Comparison of ENCODE assay signal across 14 cellular contexts in the genomic region with DNA sequence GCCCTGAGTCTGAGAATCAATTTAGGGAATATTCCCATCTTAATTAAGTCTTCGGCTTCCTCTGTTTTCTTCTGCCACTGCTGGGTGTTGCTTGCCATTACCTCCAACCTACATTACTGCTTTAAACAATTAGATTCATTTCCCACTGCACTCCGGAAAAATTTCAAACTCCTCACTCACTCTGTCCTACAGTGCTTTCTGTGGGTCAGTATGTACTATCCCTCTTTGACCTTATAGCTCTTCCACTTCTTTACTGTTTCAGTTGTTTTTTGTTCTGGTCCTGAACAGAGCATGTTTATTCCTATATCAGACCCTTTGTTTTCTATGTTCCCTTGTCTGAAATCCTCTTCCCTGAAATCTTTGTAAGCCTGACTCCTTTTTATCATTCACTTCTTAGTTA.
DNase-seq lines count a peak whose midpoint lies in the region; ATAC-seq and TF ChIP-seq lines count a peak whose summit lies in the region.
"Had no signal": no experiment of that assay in that cellular context is flagged by ENCODE, and none has a peak within 500 bp of the region (broad histone marks: within the 10 kb centered on the region; RNA-seq: fewer than 3 reads in every experiment).

No MANE protein-coding gene starts in this region.

- H3K27me3 Mint-ChIP-seq in GM23338 (ENCODE audit: insufficient read depth, low read depth, poor library complexity) (no peaks in the 10 kb centered on the region), nephron (ENCODE audit: low read depth) (no peaks in the 10 kb centered on the region)
- H3K27me3 Mint-ChIP-seq: CD4-positive, CD25-positive, alpha-beta regulatory T cell had no signal

- TF ChIP-seq CTCF in 22Rv1 (IDR thresholded peaks at IDR 0.05): no peak
- no peak for TF ChIP-seq CTCF in GM23338 (conservative IDR thresholded peaks at IDR 0.05; ENCODE audit: low read depth in 2 of 2)
- TF ChIP-seq CTCF in nephron (IDR thresholded peaks at IDR 0.05; ENCODE audit: unreplicated experiment in 3 of 3): no peak

- H3K36me3 Mint-ChIP-seq in GM23338 (ENCODE audit: low read depth) (no peaks in the 10 kb centered on the region), nephron (ENCODE audit: low read depth) (no peaks in the 10 kb centered on the region)
- H3K36me3 Mint-ChIP-seq: CD4-positive, CD25-positive, alpha-beta regulatory T cell had no signal

- no peaks in the 10 kb centered on the region for H3K79me2 ChIP-seq in GM23338 (replicated peaks; ENCODE audit: insufficient read depth)

- H3K27ac ChIP-seq in 22Rv1 (peak overlapping the region; percentile 36), GM23338 (ENCODE audit: low read depth) (no peak overlapping the region)
- H3K27ac ChIP-seq: PC-9 had no signal

- intact Hi-C loops in sciatic nerve (cut with DNase I): no loop called here

- no peaks in the 10 kb centered on the region for H3K9me2 ChIP-seq in GM23338 (ENCODE audit: insufficient read depth)

- H4K20me1 ChIP-seq in GM23338 (replicated peaks; ENCODE audit: insufficient read depth): no peaks in the 10 kb centered on the region

- H3K27ac Mint-ChIP-seq in GM23338: no peak overlapping the region; the same call in 1 of the 2 replicates
- H3K27ac Mint-ChIP-seq in nephron: peak overlapping the region in 2 of 3 experiments; percentile 7 to 9
- H3K27ac Mint-ChIP-seq: CD4-positive, CD25-positive, alpha-beta regulatory T cell had no signal

- no peak overlapping the region for H3K9ac ChIP-seq in adipocyte (ENCODE audit: low read length)

- peak overlapping the region; percentile 54; the same call in 1 of the 2 replicates for H2AFZ ChIP-seq in GM23338
- H2AFZ ChIP-seq: PC-9 had no signal

- H3K4me3 Mint-ChIP-seq in GM23338 (no peak overlapping the region), nephron (no peak overlapping the region)
- H3K4me3 Mint-ChIP-seq: CD4-positive, CD25-positive, alpha-beta regulatory T cell had no signal

- H3F3A ChIP-seq in GM23338 (replicated peaks; ENCODE audit: low read depth): no peaks in the 10 kb centered on the region

- no peak overlapping the region for H3K4me3 ChIP-seq in GM23338
- no peak overlapping the region for H3K4me3 ChIP-seq in adipocyte (ENCODE audit: low read length)
- H3K4me3 ChIP-seq: PC-9 had no signal

- no peaks in the 10 kb centered on the region for H3K27me3 ChIP-seq in GM23338 (ENCODE audit: insufficient read depth)
- no peaks in the 10 kb centered on the region for H3K27me3 ChIP-seq in adipocyte (replicated peaks; ENCODE audit: control insufficient read depth, insufficient read depth, low read length)

- ATAC-seq in GM23338: no peak
- ATAC-seq in HG02610 (IDR thresholded peaks at IDR 0.05; ENCODE audit: unreplicated experiment): no peak
- ATAC-seq in sciatic nerve: no peak

- H3K4me1 Mint-ChIP-seq in GM23338: no peaks in the 10 kb centered on the region
- peaks cover 13% of the 10 kb centered on the region for H3K4me1 Mint-ChIP-seq in nephron
- H3K4me1 Mint-ChIP-seq: CD4-positive, CD25-positive, alpha-beta regulatory T cell had no signal

- H3K36me3 ChIP-seq in GM23338 (ENCODE audit: insufficient read depth) (no peaks in the 10 kb centered on the region), adipocyte (ENCODE audit: control insufficient read depth, insufficient read depth, low read length, severe bottlenecking) (no peaks in the 10 kb centered on the region)

- no peaks in the 10 kb centered on the region for H3K9me3 ChIP-seq in adipocyte (ENCODE audit: control insufficient read depth, low read length)

- DNase-seq in GM23338 (ENCODE audit: low spot score) (no peak), adipocyte (ENCODE audit: low read depth) (peak; percentile 22), sciatic nerve (ENCODE audit: low spot score) (no peak)
- DNase-seq in activated naive CD4-positive, alpha-beta T cell treated with anti-CD3 and anti-CD28 coated beads, Interleukin-2, amount 50 U/mL, for 16 hours: no peak
- DNase-seq: AML-193; CD4-positive, CD25-positive, alpha-beta regulatory T cell; DMS79 treated with DMSO at 0.1 percent for 48 hours; KG1; NCI-H1436; NCI-H82; PC-9 had no signal

- H3K4me2 ChIP-seq in GM23338: no peak overlapping the region
- H3K4me2 ChIP-seq: PC-9 had no signal

- no peaks in the 10 kb centered on the region for H3K9me3 Mint-ChIP-seq in GM23338
- H3K9me3 Mint-ChIP-seq in nephron: no peaks in the 10 kb centered on the region

- H3K4me1 ChIP-seq in GM23338 (ENCODE audit: insufficient read depth) (no peaks in the 10 kb centered on the region), adipocyte (ENCODE audit: control insufficient read depth, insufficient read depth, low read length) (peaks cover 14% of the 10 kb centered on the region)

TF ChIP-seq in GM23338, 12 proteins besides CTCF, POLR2A, EP300 and RAD21 (continues in another document):
- TF ChIP-seq JUNB (IDR thresholded peaks at IDR 0.05; ENCODE audit: unreplicated experiment) (no peak), ZNF114 (CRISPR knock-in tag; IDR thresholded peaks at IDR 0.05) (no peak)
- TF ChIP-seq, protein P1, sequence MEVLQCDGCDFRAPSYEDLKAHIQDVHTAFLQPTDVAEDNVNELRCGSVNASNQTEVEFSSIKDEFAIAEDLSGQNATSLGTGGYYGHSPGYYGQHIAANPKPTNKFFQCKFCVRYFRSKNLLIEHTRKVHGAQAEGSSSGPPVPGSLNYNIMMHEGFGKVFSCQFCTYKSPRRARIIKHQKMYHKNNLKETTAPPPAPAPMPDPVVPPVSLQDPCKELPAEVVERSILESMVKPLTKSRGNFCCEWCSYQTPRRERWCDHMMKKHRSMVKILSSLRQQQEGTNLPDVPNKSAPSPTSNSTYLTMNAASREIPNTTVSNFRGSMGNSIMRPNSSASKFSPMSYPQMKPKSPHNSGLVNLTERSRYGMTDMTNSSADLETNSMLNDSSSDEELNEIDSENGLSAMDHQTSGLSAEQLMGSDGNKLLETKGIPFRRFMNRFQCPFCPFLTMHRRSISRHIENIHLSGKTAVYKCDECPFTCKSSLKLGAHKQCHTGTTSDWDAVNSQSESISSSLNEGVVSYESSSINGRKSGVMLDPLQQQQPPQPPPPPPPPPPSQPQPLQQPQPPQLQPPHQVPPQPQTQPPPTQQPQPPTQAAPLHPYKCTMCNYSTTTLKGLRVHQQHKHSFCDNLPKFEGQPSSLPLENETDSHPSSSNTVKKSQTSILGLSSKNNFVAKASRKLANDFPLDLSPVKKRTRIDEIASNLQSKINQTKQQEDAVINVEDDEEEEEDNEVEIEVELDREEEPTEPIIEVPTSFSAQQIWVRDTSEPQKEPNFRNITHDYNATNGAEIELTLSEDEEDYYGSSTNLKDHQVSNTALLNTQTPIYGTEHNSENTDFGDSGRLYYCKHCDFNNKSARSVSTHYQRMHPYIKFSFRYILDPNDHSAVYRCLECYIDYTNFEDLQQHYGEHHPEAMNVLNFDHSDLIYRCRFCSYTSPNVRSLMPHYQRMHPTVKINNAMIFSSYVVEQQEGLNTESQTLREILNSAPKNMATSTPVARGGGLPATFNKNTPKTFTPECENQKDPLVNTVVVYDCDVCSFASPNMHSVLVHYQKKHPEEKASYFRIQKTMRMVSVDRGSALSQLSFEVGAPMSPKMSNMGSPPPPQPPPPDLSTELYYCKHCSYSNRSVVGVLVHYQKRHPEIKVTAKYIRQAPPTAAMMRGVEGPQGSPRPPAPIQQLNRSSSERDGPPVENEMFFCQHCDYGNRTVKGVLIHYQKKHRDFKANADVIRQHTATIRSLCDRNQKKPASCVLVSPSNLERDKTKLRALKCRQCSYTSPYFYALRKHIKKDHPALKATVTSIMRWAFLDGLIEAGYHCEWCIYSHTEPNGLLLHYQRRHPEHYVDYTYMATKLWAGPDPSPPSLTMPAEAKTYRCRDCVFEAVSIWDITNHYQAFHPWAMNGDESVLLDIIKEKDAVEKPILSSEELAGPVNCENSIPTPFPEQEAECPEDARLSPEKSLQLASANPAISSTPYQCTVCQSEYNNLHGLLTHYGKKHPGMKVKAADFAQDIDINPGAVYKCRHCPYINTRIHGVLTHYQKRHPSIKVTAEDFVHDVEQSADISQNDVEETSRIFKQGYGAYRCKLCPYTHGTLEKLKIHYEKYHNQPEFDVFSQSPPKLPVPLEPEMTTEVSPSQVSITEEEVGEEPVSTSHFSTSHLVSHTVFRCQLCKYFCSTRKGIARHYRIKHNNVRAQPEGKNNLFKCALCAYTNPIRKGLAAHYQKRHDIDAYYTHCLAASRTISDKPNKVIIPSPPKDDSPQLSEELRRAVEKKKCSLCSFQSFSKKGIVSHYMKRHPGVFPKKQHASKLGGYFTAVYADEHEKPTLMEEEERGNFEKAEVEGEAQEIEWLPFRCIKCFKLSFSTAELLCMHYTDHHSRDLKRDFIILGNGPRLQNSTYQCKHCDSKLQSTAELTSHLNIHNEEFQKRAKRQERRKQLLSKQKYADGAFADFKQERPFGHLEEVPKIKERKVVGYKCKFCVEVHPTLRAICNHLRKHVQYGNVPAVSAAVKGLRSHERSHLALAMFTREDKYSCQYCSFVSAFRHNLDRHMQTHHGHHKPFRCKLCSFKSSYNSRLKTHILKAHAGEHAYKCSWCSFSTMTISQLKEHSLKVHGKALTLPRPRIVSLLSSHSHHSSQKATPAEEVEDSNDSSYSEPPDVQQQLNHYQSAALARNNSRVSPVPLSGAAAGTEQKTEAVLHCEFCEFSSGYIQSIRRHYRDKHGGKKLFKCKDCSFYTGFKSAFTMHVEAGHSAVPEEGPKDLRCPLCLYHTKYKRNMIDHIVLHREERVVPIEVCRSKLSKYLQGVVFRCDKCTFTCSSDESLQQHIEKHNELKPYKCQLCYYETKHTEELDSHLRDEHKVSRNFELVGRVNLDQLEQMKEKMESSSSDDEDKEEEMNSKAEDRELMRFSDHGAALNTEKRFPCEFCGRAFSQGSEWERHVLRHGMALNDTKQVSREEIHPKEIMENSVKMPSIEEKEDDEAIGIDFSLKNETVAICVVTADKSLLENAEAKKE (CRISPR knock-in tag; IDR thresholded peaks at IDR 0.05): no peak
